19 cellular contexts compared by ENCODE assay signal in the genomic region with DNA sequence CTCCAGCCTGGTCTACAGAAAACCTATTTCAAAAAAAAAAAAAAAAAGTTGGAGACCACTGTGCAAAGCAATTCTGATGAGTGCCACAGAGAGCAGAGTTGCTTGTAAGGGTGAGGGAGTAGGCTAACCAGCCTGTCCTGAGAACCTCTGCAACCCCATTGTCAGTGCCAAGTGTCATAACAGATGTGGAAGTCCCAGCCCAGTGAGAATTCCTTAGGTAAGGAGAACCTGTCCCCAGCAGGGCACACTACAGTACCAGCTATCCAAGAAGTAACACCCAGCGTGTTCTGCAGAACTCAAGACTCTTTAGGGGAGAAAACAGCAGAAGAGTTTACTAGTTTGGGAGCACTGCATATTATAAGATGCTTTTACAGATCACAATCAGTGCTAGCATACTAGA.
"Had no signal": no experiment of that assay in that cellular context is flagged by ENCODE, and none has a peak within 500 bp of the region (broad histone marks: within the 10 kb centered on the region; RNA-seq: fewer than 3 reads in every experiment).

No MANE protein-coding gene starts in this region.

- H3K36me3 ChIP-seq: neutrophil had no signal

- H3K9me3 ChIP-seq: neutrophil had no signal

- DNase-seq: activated CD4-positive, alpha-beta T cell treated with anti-CD3 and anti-CD28 coated beads for 1 hour; activated CD4-positive, alpha-beta T cell treated with anti-CD3 and anti-CD28 coated beads, Interleukin-2, amount 50 U/mL, for 48 hours; activated naive CD4-positive, alpha-beta T cell treated with anti-CD3 and anti-CD28 coated beads for 36 hours; activated naive CD8-positive, alpha-beta T cell treated with anti-CD3 and anti-CD28 coated beads, Interleukin-2, amount 50 U/mL, for 24 hours; aorta; cerebellar nuclear complex; effector CD8-positive, alpha-beta T cell; foreskin fibroblast; kidney glomerular epithelial cell; naive thymus-derived CD8-positive, alpha-beta T cell; stimulated activated CD4-positive, alpha-beta T cell treated with anti-CD3 and anti-CD28 coated beads, Interleukin-15, amount 100 ng/mL, for 24 hours; stimulated activated CD4-positive, alpha-beta T cell treated with anti-CD3 and anti-CD28 coated beads, Interleukin-4, amount 100 ng/mL, for 24 hours; stimulated activated naive CD4-positive, alpha-beta T cell treated with Interleukin-2 at 50 U/mL for 16 hours; substantia nigra; T-helper 9 cell had no signal

- H3K27me3 ChIP-seq: neutrophil had no signal

- H3K9ac ChIP-seq: parathyroid adenoma had no signal

- ATAC-seq: activated naive CD8-positive, alpha-beta T cell treated with anti-CD3 and anti-CD28 coated beads, Interleukin-2, amount 50 U/mL, for 24 hours; activated T-helper 17 cell treated with anti-CD3 and anti-CD28 coated beads, Interleukin-2, amount 50 U/mL, for 72 hours had no signal

- H2AFZ ChIP-seq: parathyroid adenoma had no signal

- H3K79me2 ChIP-seq: parathyroid adenoma had no signal

- H3K27ac ChIP-seq: neutrophil, parathyroid adenoma, skin epidermis had no signal

- H3K4me3 ChIP-seq: skin epidermis had no signal

- H3K4me1 ChIP-seq: parathyroid adenoma had no signal
